ENCODE assay signal across 8 cellular contexts in genomic region chr17:72421128-72422092, GRCh38.
DNase-seq lines count a peak whose midpoint lies in the region; ATAC-seq and TF ChIP-seq lines count a peak whose summit lies in the region.

No MANE protein-coding gene starts in this region.

- H3K9me3 Mint-ChIP-seq in activated B cell treated with CpG ODN at 0.5 μM for 24 hours (peaks cover 8% of the 10 kb centered on the region), CD14-positive monocyte (peaks cover 11 to 39% (median 18%) of the 10 kb centered on the region in 7 donors)

- peak; percentile 39 for TF ChIP-seq RAD21 in IMR-90 (IDR thresholded peaks at IDR 0.05; ENCODE audit: low read length)

- ATAC-seq in GM21723 (IDR thresholded peaks at IDR 0.05; ENCODE audit: unreplicated experiment) (peak; percentile 56), IMR-90 (ENCODE audit: low read depth) (peak; percentile 76), activated B cell treated with CpG ODN at 0.5 μM for 24 hours (ENCODE audit: low read depth) (peak; percentile 48)

- in situ Hi-C loops in IMR-90 (cut with MboI; ENCODE audit: low sequenced_read_pairs) = no loop called here

- H3K9me1 ChIP-seq in IMR-90 (ENCODE audit: insufficient read depth, low read length) = peaks cover 31% of the 10 kb centered on the region

- H3K27ac Mint-ChIP-seq in activated B cell treated with CpG ODN at 0.5 μM for 24 hours (peak overlapping the region; percentile 78), CD14-positive monocyte (no peak overlapping the region)

- WGBS in IMR-90 (ENCODE audit: extremely low coverage in 2 of 2, insufficient read length in 1 of 2), 2 experiments = 50% methylated on average over 2 of the region's 11 CpGs; no CpG with 5 or more reads in 1 of the 2 experiments

- no peaks in the 10 kb centered on the region for H3K27me3 ChIP-seq in IMR-90 (ENCODE audit: control insufficient read depth, insufficient read depth, low read length)

- H4K91ac ChIP-seq in IMR-90 (ENCODE audit: insufficient read depth, low read depth, low read length) = peak overlapping the region; percentile 74

- POLR2A ChIA-PET in IMR-90 (lab: Charles Lee; ENCODE audit: unreplicated experiment) (no interaction called here), activated B cell treated with CpG ODN at 0.5 μM for 24 hours (lab: Charles Lee) (interaction anchor here (0.7 to 1.2 kb wide), 2 partner anchors 14 to 15 kb away, joined by 3 read pairs; no protein-coding TSS in a partner anchor)

- H4K5ac ChIP-seq in IMR-90 (ENCODE audit: low read depth, low read length) = peak overlapping the region; percentile 62

- dilution Hi-C loops in IMR-90 (cut with HindIII; ENCODE audit: low sequenced_read_pairs, unreplicated experiment) = no loop called here

- peak overlapping the region; percentile 66 for H2BK5ac ChIP-seq in IMR-90 (ENCODE audit: low read depth, low read length, poor library complexity, severe bottlenecking)

- H3K36me3 Mint-ChIP-seq in activated B cell treated with CpG ODN at 0.5 μM for 24 hours (ENCODE audit: low read depth) (no peaks in the 10 kb centered on the region), CD14-positive monocyte (no peaks in the 10 kb centered on the region)

- H3K9ac ChIP-seq in IMR-90 (ENCODE audit: low read depth, low read length) = no peak overlapping the region

- H2AK9ac ChIP-seq in IMR-90 (replicated peaks; ENCODE audit: low read depth, low read length, poor library complexity) = peak overlapping the region; percentile 16

- H2BK120ac ChIP-seq in IMR-90 (ENCODE audit: low read depth, low read length) = peak overlapping the region; percentile 84

- H3K9me3 ChIP-seq in IMR-90 (ENCODE audit: control insufficient read depth, insufficient read depth, low read length) = peaks cover 7% of the 10 kb centered on the region

- H3K4me2 ChIP-seq in IMR-90 (ENCODE audit: low read depth, low read length) = no peak overlapping the region

- peaks cover 23% of the 10 kb centered on the region for H3K4me1 ChIP-seq in IMR-90 (ENCODE audit: control insufficient read depth, insufficient read depth, low read length)

- intact Hi-C loops in IMR-90 (cut with micrococcal nuclease) (loop anchor here (10.0 kb wide), 1 partner anchor 87 kb away; no protein-coding TSS in a partner anchor), activated B cell treated with CpG ODN at 0.5 μM for 24 hours (cut with micrococcal nuclease) (loop anchor here (1.0 to 10.0 kb wide), 4 partner anchors 14 to 773 kb away; partner anchors contain the start of gene COG1), head of caudate nucleus (cut with DNase I) (no loop called here), CD14-positive monocyte (cut with micrococcal nuclease) (no loop called here)

- CTCF ChIA-PET in IMR-90 (lab: Yijun Ruan, JAX) = no interaction called here
- CTCF ChIA-PET in activated B cell treated with CpG ODN at 0.5 μM for 24 hours (lab: Charles Lee) = no interaction called here

- H3K27ac ChIP-seq in IMR-90 (ENCODE audit: insufficient read depth, low read length) = peak overlapping the region; percentile 13; the same call in 1 of the 2 replicates

- peak overlapping the region; percentile 97 for H2AK5ac ChIP-seq in IMR-90 (ENCODE audit: low read depth, low read length)

- H3K4ac ChIP-seq in IMR-90 (ENCODE audit: low read depth, low read length) = peak overlapping the region; percentile 78

- peak overlapping the region; percentile 76 for H2BK15ac ChIP-seq in IMR-90 (ENCODE audit: low read depth, low read length)

- H2BK20ac ChIP-seq in IMR-90 (ENCODE audit: low read depth, low read length) = peak overlapping the region; percentile 90; the same call in 1 of the 2 replicates

- peak overlapping the region; percentile 27 to 67 for H4K8ac ChIP-seq in IMR-90 (ENCODE audit: low read depth in 2 of 2, low read length in 2 of 2)

- peak overlapping the region; percentile 14; the same call in 1 of the 2 replicates for H3K23ac ChIP-seq in IMR-90 (ENCODE audit: low read depth, low read length)

- no peak overlapping the region for H3K4me3 ChIP-seq in IMR-90 (ENCODE audit: insufficient read depth, low read depth, low read length)

- H3K4me1 Mint-ChIP-seq in activated B cell treated with CpG ODN at 0.5 μM for 24 hours (peaks cover 56% of the 10 kb centered on the region), CD14-positive monocyte (no peaks in the 10 kb centered on the region)

- H3K56ac ChIP-seq in IMR-90 (ENCODE audit: extremely low read depth, insufficient read depth, low read length) = no peak overlapping the region

- TF ChIP-seq POLR2A in IMR-90 (IDR thresholded peaks at IDR 0.05; ENCODE audit: low read depth, low read length) = no peak

- peak overlapping the region; percentile 66 for H3K14ac ChIP-seq in IMR-90 (replicated peaks; ENCODE audit: low read depth, low read length)

- H3K36me3 ChIP-seq in IMR-90 (ENCODE audit: control insufficient read depth, insufficient read depth, low read length) = no peaks in the 10 kb centered on the region

- H3K18ac ChIP-seq in IMR-90 (ENCODE audit: low read depth, low read length) = peak overlapping the region; percentile 5; the same call in 1 of the 2 replicates

- BruUV-seq in IMR-90 (replicated peaks; lab: Mats Ljungman, UMichigan) = no TSS peak

- no peaks in the 10 kb centered on the region for H4K20me1 ChIP-seq in IMR-90 (ENCODE audit: insufficient read depth, low read length)

- peaks cover 10 to 65% of the 10 kb centered on the region in 2 experiments for H3K79me1 ChIP-seq in IMR-90 (ENCODE audit: low read depth in 1 of 2, low read length in 2 of 2)

- DNase-seq in SIG-M5 treated with dmso at 0.1 percent for 504 hours (lab: John Stamatoyannopoulos, UW; ENCODE audit: unreplicated experiment) (peak; percentile 46), SIG-M5 (lab: John Stamatoyannopoulos, UW) (no peak), IMR-90 (peak; percentile 98), activated B cell treated with CpG ODN at 0.5 μM for 24 hours (peak; percentile 21), head of caudate nucleus (peak in 26 of 42 donors; percentile 20 to 84 (median 50)), CD14-positive monocyte (ENCODE audit: low spot score) (no peak)
- DNase-seq in stimulated activated CD4-positive, alpha-beta T cell treated with anti-CD3 and anti-CD28 coated beads, TNF-alpha, amount 100 ng/mL, for 24 hours (ENCODE audit: low read depth in 3 of 3) = peak in 2 of 3 experiments; percentile 2 to 43

- TF ChIP-seq CTCF in IMR-90 (conservative IDR thresholded peaks at IDR 0.05; ENCODE audit: low read depth, low read length) = no peak
- TF ChIP-seq CTCF in activated B cell treated with CpG ODN at 0.5 μM for 24 hours (IDR thresholded peaks at IDR 0.05) = no peak
- no peak for TF ChIP-seq CTCF in CD14-positive monocyte (IDR thresholded peaks at IDR 0.05)

- H3K4me3 Mint-ChIP-seq in activated B cell treated with CpG ODN at 0.5 μM for 24 hours = peak overlapping the region; percentile 39
- H3K4me3 Mint-ChIP-seq in CD14-positive monocyte = no peak overlapping the region

- peak overlapping the region; percentile 27 for H2AFZ ChIP-seq in IMR-90 (replicated peaks; ENCODE audit: low read length, poor library complexity)

- H3K27me3 Mint-ChIP-seq in activated B cell treated with CpG ODN at 0.5 μM for 24 hours = no peaks in the 10 kb centered on the region
- peaks cover 0 to 8% (median 2%) of the 10 kb centered on the region in 3 donors for H3K27me3 Mint-ChIP-seq in CD14-positive monocyte (ENCODE audit: low read depth in 3 of 3)

TF ChIP-seq in IMR-90, 13 proteins besides CTCF, POLR2A, EP300 and RAD21:
- TF ChIP-seq CHD1 (IDR thresholded peaks at IDR 0.05; ENCODE audit: low read depth, low read length) (no peak), CEBPB (IDR thresholded peaks at IDR 0.05; ENCODE audit: low read depth, low read length) (no peak), RCOR1 (IDR thresholded peaks at IDR 0.05; ENCODE audit: insufficient replicate concordance, low read length) (peak; percentile 87), SMC3 (IDR thresholded peaks at IDR 0.05; ENCODE audit: low read depth, low read length) (peak; percentile 13), BHLHE40 (IDR thresholded peaks at IDR 0.05; ENCODE audit: low read depth, low read length) (peak; percentile 59), NFE2L2 (IDR thresholded peaks at IDR 0.05; ENCODE audit: low read depth, low read length) (0 out of 2 replicates have a peak, but pooled peaks have one; percentile 12), MAZ (IDR thresholded peaks at IDR 0.05; ENCODE audit: borderline replicate concordance, low read depth, low read length) (no peak), RFX5 (IDR thresholded peaks at IDR 0.05; ENCODE audit: low read depth, low read length) (no peak), FOS (IDR thresholded peaks at IDR 0.05; ENCODE audit: low read depth, low read length) (peak; percentile 97)

Comparison
In these comparisons a context has a peak if more than half of its experiments do, and no peak if none do; other contexts are left out.
1. DNase-seq: peak in SIG-M5 treated with dmso at 0.1 percent for 504 hours (single experiment), IMR-90 (single experiment), activated B cell treated with CpG ODN at 0.5 μM for 24 hours (single experiment), head of caudate nucleus (26 of 42) and stimulated activated CD4-positive, alpha-beta T cell treated with anti-CD3 and anti-CD28 coated beads, TNF-alpha, amount 100 ng/mL, for 24 hours (2 of 3); none in SIG-M5 (single experiment) and CD14-positive monocyte (single experiment).
2. intact Hi-C loops: an anchor here in IMR-90 (10.0 kb wide) and activated B cell treated with CpG ODN at 0.5 μM for 24 hours (1.0 to 10.0 kb wide); none called in head of caudate nucleus and CD14-positive monocyte.
3. Peak in every context shown above with its lines, with median percentiles within 50 percentile points of each other: ATAC-seq.